ENCODE assay signal across 2 cellular contexts in genomic region chr6:136696238-136696637, GRCh38.
TF ChIP-seq lines count a peak whose summit lies in the region.

No MANE protein-coding gene starts in this region.

TF ChIP-seq in GM12878, 131 proteins besides CTCF, POLR2A, EP300 and RAD21 (continued from another document):
- TF ChIP-seq, protein P1, sequence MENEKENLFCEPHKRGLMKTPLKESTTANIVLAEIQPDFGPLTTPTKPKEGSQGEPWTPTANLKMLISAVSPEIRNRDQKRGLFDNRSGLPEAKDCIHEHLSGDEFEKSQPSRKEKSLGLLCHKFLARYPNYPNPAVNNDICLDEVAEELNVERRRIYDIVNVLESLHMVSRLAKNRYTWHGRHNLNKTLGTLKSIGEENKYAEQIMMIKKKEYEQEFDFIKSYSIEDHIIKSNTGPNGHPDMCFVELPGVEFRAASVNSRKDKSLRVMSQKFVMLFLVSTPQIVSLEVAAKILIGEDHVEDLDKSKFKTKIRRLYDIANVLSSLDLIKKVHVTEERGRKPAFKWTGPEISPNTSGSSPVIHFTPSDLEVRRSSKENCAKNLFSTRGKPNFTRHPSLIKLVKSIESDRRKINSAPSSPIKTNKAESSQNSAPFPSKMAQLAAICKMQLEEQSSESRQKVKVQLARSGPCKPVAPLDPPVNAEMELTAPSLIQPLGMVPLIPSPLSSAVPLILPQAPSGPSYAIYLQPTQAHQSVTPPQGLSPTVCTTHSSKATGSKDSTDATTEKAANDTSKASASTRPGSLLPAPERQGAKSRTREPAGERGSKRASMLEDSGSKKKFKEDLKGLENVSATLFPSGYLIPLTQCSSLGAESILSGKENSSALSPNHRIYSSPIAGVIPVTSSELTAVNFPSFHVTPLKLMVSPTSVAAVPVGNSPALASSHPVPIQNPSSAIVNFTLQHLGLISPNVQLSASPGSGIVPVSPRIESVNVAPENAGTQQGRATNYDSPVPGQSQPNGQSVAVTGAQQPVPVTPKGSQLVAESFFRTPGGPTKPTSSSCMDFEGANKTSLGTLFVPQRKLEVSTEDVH (IDR thresholded peaks at IDR 0.05; ENCODE audit: low read depth, partially characterized antibody): no peak
- no peak for TF ChIP-seq FOXM1 (IDR thresholded peaks at IDR 0.05; ENCODE audit: low read depth, low read length)
- TF ChIP-seq SMARCA5 (IDR thresholded peaks at IDR 0.05): no peak
- no peak for TF ChIP-seq CREB1 (IDR thresholded peaks at IDR 0.05; ENCODE audit: low read depth)
- no peak for TF ChIP-seq NRF1 (conservative IDR thresholded peaks at IDR 0.05; ENCODE audit: low read depth, low read length)
- no peak for TF ChIP-seq SUZ12 (IDR thresholded peaks at IDR 0.05; ENCODE audit: unreplicated experiment)
- TF ChIP-seq STAT1 (conservative IDR thresholded peaks at IDR 0.05): no peak

TF ChIP-seq in GM23338, 12 proteins besides CTCF, POLR2A, EP300 and RAD21 (continued from another document):
- TF ChIP-seq REST (IDR thresholded peaks at IDR 0.05; ENCODE audit: unreplicated experiment): no peak
- no peak for TF ChIP-seq ZNF462 (CRISPR knock-in tag; IDR thresholded peaks at IDR 0.05)
- no peak for TF ChIP-seq POLR2AphosphoS5 (IDR thresholded peaks at IDR 0.05; ENCODE audit: low read depth)
- TF ChIP-seq STAT1 (IDR thresholded peaks at IDR 0.05; ENCODE audit: unreplicated experiment): no peak
- no peak for TF ChIP-seq ZNF331 (CRISPR knock-in tag; IDR thresholded peaks at IDR 0.05; ENCODE audit: low read depth)
- no peak for TF ChIP-seq NANOG (IDR thresholded peaks at IDR 0.05; ENCODE audit: borderline replicate concordance)
- TF ChIP-seq ZNF114 (CRISPR knock-in tag; IDR thresholded peaks at IDR 0.05): no peak
